ENCODE assay signal across 23 cellular contexts in genomic region chr17:67232441-67232840, GRCh38.
"Had no signal": no experiment of that assay in that cellular context is flagged by ENCODE, and none has a peak within 500 bp of the region (broad histone marks: within the 10 kb centered on the region; RNA-seq: fewer than 3 reads in every experiment).

No MANE protein-coding gene starts in this region.

- H3K9me3 ChIP-seq: esophagus squamous epithelium, gastrocnemius medialis, heart right ventricle, left lung, lower lobe of right lung had no signal

- H3K27ac ChIP-seq: coronary artery, dorsolateral prefrontal cortex, epithelial cell of prostate, esophagus squamous epithelium, gastrocnemius medialis, heart right ventricle, left lung, lower lobe of right lung had no signal

- DNase-seq: dermis blood vessel endothelial cell; dorsolateral prefrontal cortex; effector CD4-positive, alpha-beta T cell; effector memory CD4-positive, alpha-beta T cell; erythroblast; esophagus squamous epithelium; foreskin fibroblast; foreskin melanocyte; gastrocnemius medialis; glutamatergic neuron; head of caudate nucleus; heart right ventricle; hippocampal formation; left cardiac atrium; left lung; left ventricle myocardium superior; lower lobe of right lung; mesenchymal stem cell; naive thymus-derived CD4-positive, alpha-beta T cell had no signal

- H3K4me3 Mint-ChIP-seq: mesothelial cell of epicardium; naive thymus-derived CD4-positive, alpha-beta T cell had no signal

- H3K4me3 ChIP-seq: coronary artery, dorsolateral prefrontal cortex, esophagus squamous epithelium, gastrocnemius medialis, heart right ventricle, left lung, lower lobe of right lung had no signal

- H3K9me3 Mint-ChIP-seq: mesothelial cell of epicardium; naive thymus-derived CD4-positive, alpha-beta T cell had no signal

- H3K27ac Mint-ChIP-seq: mesothelial cell of epicardium; naive thymus-derived CD4-positive, alpha-beta T cell had no signal

- ATAC-seq: esophagus mucosa; gastrocnemius medialis; heart right ventricle; left cardiac atrium; left lung; left ventricle myocardium superior; lower lobe of right lung; naive thymus-derived CD4-positive, alpha-beta T cell had no signal

- H3K27me3 Mint-ChIP-seq: naive thymus-derived CD4-positive, alpha-beta T cell had no signal
